18 cellular contexts compared by ENCODE assay signal in genomic region chr1:239247299-239247698, GRCh38.
A peak's percentile ranks its signal among the peaks of the same experiment; 100 is the strongest.
DNase-seq lines count a peak whose midpoint lies in the region; ATAC-seq, FAIRE-seq and TF ChIP-seq lines count a peak whose summit lies in the region.
"Had no signal": no experiment of that assay in that cellular context is flagged by ENCODE, and none has a peak within 500 bp of the region (broad histone marks: within the 10 kb centered on the region; RNA-seq: fewer than 3 reads in every experiment).

No MANE protein-coding gene starts in this region.

- H2AFZ ChIP-seq in K562 (ENCODE audit: low read depth, low read length) (no peak overlapping the region), hepatocyte (no peak overlapping the region)
- H2AFZ ChIP-seq: PC-9 had no signal

- H3K4me1 ChIP-seq in K562 (replicated peaks in 1 of 2; ENCODE audit: control insufficient read depth in 2 of 2, insufficient read depth in 2 of 2, low read length in 2 of 2) (no peaks in the 10 kb centered on the region), hepatocyte (ENCODE audit: insufficient read depth) (no peaks in the 10 kb centered on the region)

- no peaks in the 10 kb centered on the region for H3K27me3 ChIP-seq in K562 (ENCODE audit: control insufficient read depth in 2 of 2, insufficient read depth in 2 of 2, low read length in 2 of 2)
- H3K27me3 ChIP-seq in hepatocyte = no peaks in the 10 kb centered on the region

- no peak overlapping the region for H3K4me2 ChIP-seq in K562 (ENCODE audit: insufficient read depth, low read length)
- H3K4me2 ChIP-seq in hepatocyte = no peak overlapping the region
- H3K4me2 ChIP-seq: PC-9 had no signal

- TF ChIP-seq EP300 in K562 (IDR thresholded peaks at IDR 0.05; ENCODE audit: low read length) = no peak

- TF ChIP-seq CTCF in K562 (IDR thresholded peaks at IDR 0.05 in 2 of 3, conservative IDR thresholded peaks at IDR 0.05 in 1 of 3; ENCODE audit: insufficient read depth in 2 of 3, low read depth in 1 of 3, low read length in 3 of 3) (no peak), hepatocyte (IDR thresholded peaks at IDR 0.05; ENCODE audit: poor library complexity) (no peak)

- H3K27ac ChIP-seq in K562 (ENCODE audit: extremely low read depth, low read depth, low read length) (no peak overlapping the region), hepatocyte (peak overlapping the region; percentile 10)
- H3K27ac ChIP-seq: PC-9 had no signal

- no peaks in the 10 kb centered on the region for H3K9me2 ChIP-seq in hepatocyte (replicated peaks; ENCODE audit: insufficient read depth)

- TF ChIP-seq RAD21 in K562 (CRISPR knock-in tag; conservative IDR thresholded peaks at IDR 0.05 in 1 of 2, IDR thresholded peaks at IDR 0.05 in 1 of 2) = no peak

- CTCF ChIA-PET in K562 (lab: Yijun Ruan, JAX; ENCODE audit: low intra/inter-chr PET ratio) = no interaction called here

- TF ChIP-seq POLR2A in K562 (conservative IDR thresholded peaks at IDR 0.05) = no peak

- peak; percentile 63 for DNase-seq in EL
- peak; percentile 48 for DNase-seq in NCI-H226
- no peak for DNase-seq in K562 (ENCODE audit: extremely low read depth in 1 of 4, low spot score in 3 of 4)
- no peak for DNase-seq in hepatocyte (ENCODE audit: low spot score)
- no peak for DNase-seq in COLO668 (lab: John Stamatoyannopoulos, UW; ENCODE audit: unreplicated experiment)
- no peak for DNase-seq in SKM-1 (lab: John Stamatoyannopoulos, UW; ENCODE audit: unreplicated experiment)
- DNase-seq: CD4-positive, alpha-beta memory T cell; GOT3; Karpas-422; NCI-H1048; NCI-H2227 treated with DMSO at 0.1 percent for 48 hours; NCI-H526 treated with DMSO at 0.1 percent for 48 hours; NK-92 treated with Interleukin-12 subunit alpha and Interleukin-12 subunit beta, amount 100 ng/mL, for 24 hours; PC-9; Right ventricle myocardium superior had no signal

- intact Hi-C loops in K562 (cut with micrococcal nuclease) = no loop called here

- H3K36me3 ChIP-seq in K562 (ENCODE audit: control insufficient read depth, insufficient read depth, low read length) (no peaks in the 10 kb centered on the region), hepatocyte (replicated peaks; ENCODE audit: insufficient read depth, low read depth) (no peaks in the 10 kb centered on the region)

- POLR2A ChIA-PET in K562 (lab: Yijun Ruan, JAX) = no interaction called here

- H3K9me3 ChIP-seq in K562 (replicated peaks; ENCODE audit: control insufficient read depth, insufficient read depth, low read depth, low read length) (no peaks in the 10 kb centered on the region; the same call in 1 of the 2 replicates), hepatocyte (ENCODE audit: low read depth) (no peaks in the 10 kb centered on the region)

- H3K79me2 ChIP-seq in K562 (ENCODE audit: control insufficient read depth, insufficient read depth, low read length) = no peaks in the 10 kb centered on the region
- no peaks in the 10 kb centered on the region for H3K79me2 ChIP-seq in hepatocyte

- H3K9me1 ChIP-seq in K562 (ENCODE audit: control insufficient read depth, insufficient read depth, low read length) = no peaks in the 10 kb centered on the region

- H4K20me1 ChIP-seq in K562 (replicated peaks; ENCODE audit: control insufficient read depth, insufficient read depth, low read length) = no peaks in the 10 kb centered on the region
- no peaks in the 10 kb centered on the region for H4K20me1 ChIP-seq in hepatocyte (ENCODE audit: insufficient read depth, poor library complexity, severe bottlenecking)

- ATAC-seq in K562 (no peak), HG02973 (IDR thresholded peaks at IDR 0.05; ENCODE audit: unreplicated experiment) (no peak), HG02840 (IDR thresholded peaks at IDR 0.05; ENCODE audit: low FRiP score, unreplicated experiment) (no peak)
- ATAC-seq: SK-N-SH treated with all-trans-retinoic acid at 6 μM for 48 hours had no signal

- no peak overlapping the region for H3K9ac ChIP-seq in K562 (ENCODE audit: insufficient read depth in 1 of 2, low read depth in 2 of 2, low read length in 2 of 2)

- FAIRE-seq in K562 (lab: Jason Lieb, UNC) = no peak

- in situ Hi-C loops in K562 (cut with MboI) = no loop called here

- BruUV-seq in K562 (replicated peaks; lab: Mats Ljungman, UMichigan) = no TSS peak

- H3K4me3 ChIP-seq in K562 = no peak overlapping the region
- H3K4me3 ChIP-seq in hepatocyte = no peak overlapping the region
- H3K4me3 ChIP-seq: PC-9 had no signal

TF ChIP-seq in K562, 482 proteins besides CTCF, POLR2A, EP300 and RAD21:
- no peak for TF ChIP-seq HNRNPH1 (optimal IDR thresholded peaks at IDR 0.05; ENCODE audit: low read depth, low read length)
- no peak for TF ChIP-seq ZNF79 (CRISPR knock-in tag; IDR thresholded peaks at IDR 0.05; ENCODE audit: low read depth)
- TF ChIP-seq HDAC2 (IDR thresholded peaks at IDR 0.05) = no peak
- no peak for TF ChIP-seq TCFL5 (CRISPR knock-in tag; conservative IDR thresholded peaks at IDR 0.05)
- no peak for TF ChIP-seq TAF15 (IDR thresholded peaks at IDR 0.05; ENCODE audit: low read depth, low read length)
- peak; percentile 42; the same call in 1 of the 2 replicates for TF ChIP-seq FOSL1 (tag; conservative IDR thresholded peaks at IDR 0.05)
- no peak for TF ChIP-seq PHB2 (IDR thresholded peaks at IDR 0.05; ENCODE audit: low read depth)
TF ChIP-seq in K562: peak in this region for 1.

Comparison
In these comparisons a context has a peak if more than half of its experiments do, and no peak if none do; other contexts are left out.
1. DNase-seq: peak in EL (single experiment) and NCI-H226 (single experiment); none in K562 (0 of 4), hepatocyte (single experiment), COLO668 (single experiment) and SKM-1 (single experiment).